ENCODE assay signal across 27 cellular contexts in the genomic region with DNA sequence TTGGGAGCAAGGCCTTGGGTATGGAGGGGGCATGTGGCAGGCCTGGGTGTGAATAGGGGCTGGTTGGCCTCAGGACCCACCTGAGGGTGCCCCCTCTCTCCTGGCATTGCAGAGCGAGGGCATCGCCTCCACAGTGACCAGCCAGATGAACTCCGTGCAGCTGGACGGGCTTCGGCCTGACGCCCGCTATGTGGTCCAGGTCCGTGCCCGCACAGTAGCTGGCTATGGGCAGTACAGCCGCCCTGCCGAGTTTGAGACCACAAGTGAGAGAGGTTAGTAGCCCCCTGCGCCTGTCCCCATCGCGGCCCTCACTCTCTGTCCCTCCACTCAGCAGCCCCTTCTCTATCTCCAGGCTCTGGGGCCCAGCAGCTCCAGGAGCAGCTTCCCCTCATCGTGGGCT. TPM values are rescaled to one million over a fixed set of nuclear protein-coding genes. Genes with fewer than 3 reads are reported as not detected.
"Had no signal": no experiment of that assay in that cellular context is flagged by ENCODE, and none has a peak within 500 bp of the region (broad histone marks: within the 10 kb centered on the region; RNA-seq: fewer than 3 reads in every experiment).

No MANE protein-coding gene starts in this region.

- H3K27ac Mint-ChIP-seq: natural killer cell; progenitor cell of endocrine pancreas; stimulated activated effector memory CD8-positive, alpha-beta T cell treated with anti-CD3 and anti-CD28 coated beads, Interleukin-12 subunit alpha, Interleukin-12 subunit beta, amount 100 ng/mL, for 72 hours; stimulated activated naive B cell treated with anti-CD40 and anti-IgM and Interleukin-4, amounts not matched to agents 10 μg/mL and 1 μg/mL and 100 μg/mL, for 72 hours; stimulated activated naive CD8-positive, alpha-beta T cell treated with anti-CD3 and anti-CD28 coated beads, Interleukin-15, Interleukin-2, amounts not matched to agents 100 ng/mL and 50 ng/mL, for 24 hours had no signal

- H3K27me3 ChIP-seq: ovary, right lobe of liver, sigmoid colon, stomach, thyroid gland, tibial nerve, upper lobe of left lung, vagina had no signal

- H3K9me3 ChIP-seq: ovary, psoas muscle, right lobe of liver, sigmoid colon, stomach, thoracic aorta, thyroid gland, tibial nerve, upper lobe of left lung, vagina had no signal

- DNase-seq: natural killer cell; occipital lobe; ovary; psoas muscle; right lobe of liver; sigmoid colon; small intestine; stimulated activated CD4-positive, alpha-beta T cell treated with anti-CD3 and anti-CD28 coated beads, Interleukin-15, amount 100 ng/mL, for 24 hours; stimulated activated CD4-positive, alpha-beta T cell treated with anti-CD3 and anti-CD28 coated beads, Interleukin-2, amount 100 ng/mL, for 24 hours; stimulated activated CD4-positive, alpha-beta T cell treated with anti-CD3 and anti-CD28 coated beads, Interleukin-2, amount 100 ng/mL, for 48 hours; stimulated activated CD4-positive, alpha-beta T cell treated with anti-CD3 and anti-CD28 coated beads, Interleukin-4, amount 100 ng/mL, for 24 hours; stimulated activated naive B cell treated with anti-CD40 and anti-IgM and Interleukin-4, amounts not matched to agents 10 μg/mL and 1 μg/mL and 100 μg/mL, for 72 hours; stimulated activated naive CD4-positive, alpha-beta T cell treated with Interleukin-2 at 50 U/mL for 16 hours; stomach; thyroid gland; trophoblast cell had no signal

- H3K4me3 ChIP-seq: ovary, psoas muscle, right lobe of liver, sigmoid colon, stomach, thoracic aorta, thyroid gland, tibial nerve, upper lobe of left lung, vagina had no signal

- H3K4me1 ChIP-seq: parathyroid adenoma, psoas muscle had no signal

- H3K36me3 Mint-ChIP-seq: natural killer cell; stimulated activated effector memory CD8-positive, alpha-beta T cell treated with anti-CD3 and anti-CD28 coated beads, Interleukin-12 subunit alpha, Interleukin-12 subunit beta, amount 100 ng/mL, for 72 hours; stimulated activated naive B cell treated with anti-CD40 and anti-IgM and Interleukin-4, amounts not matched to agents 10 μg/mL and 1 μg/mL and 100 μg/mL, for 72 hours had no signal

- H3K9ac ChIP-seq: parathyroid adenoma had no signal

- FAIRE-seq: small intestine, urothelium cell line had no signal

- H3K4me3 Mint-ChIP-seq: natural killer cell; nephron; stimulated activated effector memory CD8-positive, alpha-beta T cell treated with anti-CD3 and anti-CD28 coated beads, Interleukin-12 subunit alpha, Interleukin-12 subunit beta, amount 100 ng/mL, for 72 hours; stimulated activated naive B cell treated with anti-CD40 and anti-IgM and Interleukin-4, amounts not matched to agents 10 μg/mL and 1 μg/mL and 100 μg/mL, for 72 hours; stimulated activated naive CD8-positive, alpha-beta T cell treated with anti-CD3 and anti-CD28 coated beads, Interleukin-15, Interleukin-2, amounts not matched to agents 100 ng/mL and 50 ng/mL, for 24 hours had no signal

- H3K36me3 ChIP-seq: ovary, right lobe of liver, thoracic aorta, thyroid gland had no signal

- ATAC-seq: natural killer cell; psoas muscle; right cardiac atrium; right lobe of liver; stimulated activated effector memory CD8-positive, alpha-beta T cell treated with anti-CD3 and anti-CD28 coated beads, Interleukin-12 subunit alpha, Interleukin-12 subunit beta, amount 100 ng/mL, for 72 hours; stimulated activated naive B cell treated with anti-CD40 and anti-IgM and Interleukin-4, amounts not matched to agents 10 μg/mL and 1 μg/mL and 100 μg/mL, for 72 hours had no signal

- H3K9me3 Mint-ChIP-seq: natural killer cell; nephron; stimulated activated effector memory CD8-positive, alpha-beta T cell treated with anti-CD3 and anti-CD28 coated beads, Interleukin-12 subunit alpha, Interleukin-12 subunit beta, amount 100 ng/mL, for 72 hours; stimulated activated naive B cell treated with anti-CD40 and anti-IgM and Interleukin-4, amounts not matched to agents 10 μg/mL and 1 μg/mL and 100 μg/mL, for 72 hours; stimulated activated naive CD8-positive, alpha-beta T cell treated with anti-CD3 and anti-CD28 coated beads, Interleukin-15, Interleukin-2, amounts not matched to agents 100 ng/mL and 50 ng/mL, for 24 hours had no signal

- H3K27ac ChIP-seq: ovary, parathyroid adenoma, psoas muscle, right lobe of liver, sigmoid colon, thoracic aorta, thyroid gland, upper lobe of left lung, vagina had no signal

- H3K79me2 ChIP-seq: parathyroid adenoma had no signal

- H2AFZ ChIP-seq: parathyroid adenoma had no signal

RNA-seq across cellular contexts. Expression of a gene that starts 16.0 kb away (rescaled TPM):
- total RNA-seq: natural killer cell had no signal
